Comparison of ENCODE assay signal across 30 cellular contexts in the genomic region with DNA sequence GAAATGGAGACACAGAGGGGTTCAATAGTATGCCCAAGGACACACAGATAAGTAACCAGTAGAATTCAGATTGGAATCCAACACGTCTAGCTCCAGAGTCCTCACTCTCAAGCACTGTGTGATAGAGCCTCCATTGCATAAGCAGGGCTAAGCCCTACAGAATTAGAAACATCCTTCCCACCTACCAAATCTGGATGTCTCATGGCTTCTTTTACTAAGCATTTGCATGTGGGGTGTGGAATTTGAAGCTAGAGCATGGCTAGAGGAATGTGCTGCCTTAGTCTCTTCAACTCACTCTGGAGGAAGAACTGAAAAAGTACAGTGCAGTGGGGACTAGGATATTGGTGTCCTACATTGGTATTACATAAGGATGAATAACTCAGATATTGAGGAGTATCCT.
"Had no signal": no experiment of that assay in that cellular context is flagged by ENCODE, and none has a peak within 500 bp of the region (broad histone marks: within the 10 kb centered on the region; RNA-seq: fewer than 3 reads in every experiment).

No MANE protein-coding gene starts in this region.

- H3K27me3 ChIP-seq: ascending aorta, cardiac muscle cell had no signal

- H3K4me1 ChIP-seq: ascending aorta had no signal

- H3K4me3 ChIP-seq: ascending aorta, cardiac muscle cell had no signal

- H3K27ac ChIP-seq: ascending aorta, cardiac muscle cell, VCaP had no signal

- H3K9me3 ChIP-seq: ascending aorta had no signal

- H3K36me3 ChIP-seq: ascending aorta, cardiac muscle cell had no signal

- ATAC-seq: activated CD8-positive, alpha-beta T cell treated with anti-CD3 and anti-CD28 coated beads for 36 hours; activated naive CD4-positive, alpha-beta T cell treated with anti-CD3 and anti-CD28 coated beads, Interleukin-2, amount 50 U/mL, for 72 hours; activated T-cell treated with anti-CD3 and anti-CD28 coated beads, Interleukin-2, amount 50 U/mL, for 4 hours; activated T-cell treated with anti-CD3 and anti-CD28 coated beads, Interleukin-2, amount 50 U/mL, for 72 hours; activated T-helper 17 cell treated with anti-CD3 and anti-CD28 coated beads, Interleukin-2, amount 50 U/mL, for 72 hours had no signal

- DNase-seq: activated B cell treated with CpG ODN at 0.5 μM for 24 hours; activated CD4-positive, alpha-beta memory T cell treated with anti-CD3 and anti-CD28 coated beads for 36 hours; activated CD4-positive, alpha-beta T cell treated with anti-CD3 and anti-CD28 coated beads for 4 hours; activated CD4-positive, alpha-beta T cell treated with anti-CD3 and anti-CD28 coated beads, Interleukin-2, amount 10 ng/mL, durations not matched to agents 24 days and 14 days; activated CD4-positive, alpha-beta T cell treated with anti-CD3 and anti-CD28 coated beads, Interleukin-2, amount 50 U/mL, for 1 hour; activated CD4-positive, alpha-beta T cell treated with anti-CD3 and anti-CD28 coated beads, Interleukin-2, amount 50 U/mL, for 4 hours; activated CD4-positive, CD25-positive, alpha-beta regulatory T cell treated with anti-CD3 and anti-CD28 coated beads, Interleukin-2, amount 50 U/mL, for 72 hours; activated CD8-positive, alpha-beta memory T cell treated with anti-CD3 and anti-CD28 coated beads, Interleukin-2, amount 50 U/mL, for 4 hours; activated CD8-positive, alpha-beta T cell treated with anti-CD3 and anti-CD28 coated beads for 36 hours; activated effector memory CD4-positive, alpha-beta T cell treated with anti-CD3 and anti-CD28 coated beads, Interleukin-2, amount 50 U/mL, for 16 hours; activated gamma-delta T cell treated with Interleukin-2 at 50 U/mL for 16 hours; activated naive CD4-positive, alpha-beta T cell; activated naive CD4-positive, alpha-beta T cell treated with anti-CD3 and anti-CD28 coated beads for 36 hours; activated naive CD4-positive, alpha-beta T cell treated with anti-CD3 and anti-CD28 coated beads, Interleukin-2, amount 50 U/mL, for 16 hours; activated naive CD8-positive, alpha-beta T cell treated with anti-CD3 and anti-CD28 coated beads for 36 hours; activated T-cell treated with anti-CD3 and anti-CD28 coated beads for 4 hours; activated T-cell treated with anti-CD3 and anti-CD28 coated beads, Interleukin-2, amount 50 U/mL, for 1 hour; activated T-cell treated with anti-CD3 and anti-CD28 coated beads, Interleukin-2, amount 50 U/mL, for 4 hours; activated T-cell treated with anti-CD3 and anti-CD28 coated beads, Interleukin-2, amount 50 U/mL, for 72 hours; amygdala; anterior cingulate cortex; SW 1271; T-helper 1 cell; T-helper 2 cell; T-helper 9 cell had no signal
